In genomic region chr2:24404582-24404981, GRCh38 we compare ENCODE assay signal across 2 cellular contexts.
TF ChIP-seq lines count a peak whose summit lies in the region.

No MANE protein-coding gene starts in this region.

TF ChIP-seq in A549, 52 proteins besides CTCF, POLR2A, EP300 and RAD21:
- TF ChIP-seq FOSL2 (IDR thresholded peaks at IDR 0.05) (no peak), FOSL2 (CRISPR knock-in tag; IDR thresholded peaks at IDR 0.05) (peak; percentile 31; the same call in 1 of the 2 replicates), BHLHE40 (IDR thresholded peaks at IDR 0.05; ENCODE audit: low read depth, low read length) (no peak)

TF ChIP-seq in K562, 482 proteins besides CTCF, POLR2A, EP300 and RAD21:
- TF ChIP-seq PKNOX1 (IDR thresholded peaks at IDR 0.05) (peak; percentile 35; the same call in 1 of the 2 replicates), COPS2 (conservative IDR thresholded peaks at IDR 0.05) (no peak), ZNF561 (CRISPR knock-in tag; conservative IDR thresholded peaks at IDR 0.05) (no peak), ATF1 (CRISPR knock-in tag; IDR thresholded peaks at IDR 0.05) (no peak), ATF1 (tag; IDR thresholded peaks at IDR 0.05) (no peak), MEIS2 (IDR thresholded peaks at IDR 0.05; ENCODE audit: partially characterized antibody) (peak; percentile 30), ZC3H4 (CRISPR knock-in tag; IDR thresholded peaks at IDR 0.05; ENCODE audit: borderline replicate concordance) (no peak), RBM17 (IDR thresholded peaks at IDR 0.05; ENCODE audit: borderline replicate concordance, low read depth, low read length) (no peak), ZNF592 (IDR thresholded peaks at IDR 0.05) (no peak), CXXC5 (CRISPR knock-in tag; IDR thresholded peaks at IDR 0.05) (no peak), SUPT5H (IDR thresholded peaks at IDR 0.05) (no peak), ZBED1 (IDR thresholded peaks at IDR 0.05) (no peak), FOSL1 (tag; conservative IDR thresholded peaks at IDR 0.05) (0 out of 2 replicates have a peak, but pooled peaks have one; percentile 16), PBX2 (CRISPR knock-in tag; IDR thresholded peaks at IDR 0.05; ENCODE audit: low read depth) (no peak), PBX2 (tag; conservative IDR thresholded peaks at IDR 0.05; ENCODE audit: low read depth) (0 out of 2 replicates have a peak, but pooled peaks have one; percentile 12), SIRT6 (IDR thresholded peaks at IDR 0.05; ENCODE audit: low read depth, low read length) (no peak), RBM25 (IDR thresholded peaks at IDR 0.05; ENCODE audit: low read depth, low read length, severe bottlenecking) (no peak), CREB3L1 (IDR thresholded peaks at IDR 0.05; ENCODE audit: borderline replicate concordance, low read depth) (no peak), MYC (IDR thresholded peaks at IDR 0.05; ENCODE audit: low read depth, low read length) (no peak), MYC (CRISPR knock-in tag; IDR thresholded peaks at IDR 0.05; ENCODE audit: borderline replicate concordance, low read depth) (no peak), ZNF740 (CRISPR knock-in tag; IDR thresholded peaks at IDR 0.05) (no peak), ZNF740 (tag; IDR thresholded peaks at IDR 0.05) (no peak), SIN3B (IDR thresholded peaks at IDR 0.05; ENCODE audit: low read depth) (no peak)
